8 cellular contexts compared by ENCODE assay signal in the genomic region with DNA sequence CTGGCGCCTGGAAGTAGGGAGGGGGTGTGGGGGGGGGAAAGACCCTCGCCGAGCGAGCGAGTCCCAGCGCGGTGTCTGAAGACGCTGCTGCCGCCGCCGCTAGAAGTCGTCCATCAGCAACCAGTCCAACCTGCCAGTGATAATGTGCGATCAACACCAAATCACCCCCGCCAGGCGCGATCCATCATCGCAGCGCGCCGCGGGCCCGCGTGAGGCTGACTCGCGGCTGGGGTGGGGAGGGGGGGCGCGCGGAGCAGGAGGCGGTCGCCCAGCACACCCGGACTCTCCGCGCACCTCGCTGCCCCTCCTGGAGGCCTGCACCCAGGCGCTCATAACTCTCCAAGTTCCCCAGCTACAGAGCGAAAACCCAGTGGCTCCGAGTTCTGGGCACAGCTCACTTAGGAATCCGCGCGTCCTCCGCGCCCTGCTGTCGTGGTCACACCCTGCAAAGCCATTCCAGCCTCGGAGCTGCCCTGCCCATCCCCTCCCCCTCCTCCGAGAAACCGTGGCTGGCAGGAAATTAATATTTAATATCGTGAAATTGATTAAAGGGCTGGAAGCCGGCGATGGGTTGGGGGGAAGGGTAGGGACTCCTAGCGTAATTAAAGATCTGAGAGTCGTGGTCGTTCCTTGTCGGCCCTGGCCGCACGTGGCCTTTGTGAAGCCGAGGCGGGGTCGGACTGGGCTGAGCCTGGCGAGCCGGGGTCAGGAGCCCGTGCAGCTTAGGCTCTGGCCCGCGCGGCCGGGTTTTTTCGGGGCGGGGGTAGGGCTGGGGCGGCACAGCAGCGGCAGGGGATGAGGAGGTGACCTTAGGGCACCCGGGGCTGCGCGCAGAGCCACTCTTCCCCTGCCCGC. TPM values are rescaled to one million over a fixed set of nuclear protein-coding genes. Genes with fewer than 3 reads are reported as not detected.
DNase-seq lines count a peak whose midpoint lies in the region; ATAC-seq and TF ChIP-seq lines count a peak whose summit lies in the region.
"Had no signal": no experiment of that assay in that cellular context is flagged by ENCODE, and none has a peak within 500 bp of the region (broad histone marks: within the 10 kb centered on the region; RNA-seq: fewer than 3 reads in every experiment).

No MANE protein-coding gene starts in this region.

- H3K14ac ChIP-seq in H9 (ENCODE audit: insufficient read depth, low read length): peak overlapping the region; percentile 82

- no peak overlapping the region for H4K5ac ChIP-seq in H9 (ENCODE audit: insufficient read length, low read depth, low read length)

- no peak overlapping the region for H2BK5ac ChIP-seq in H9 (ENCODE audit: insufficient read length, low read length)

- H3K18ac ChIP-seq in H9 (ENCODE audit: insufficient read length, low read depth, low read length): peak overlapping the region; percentile 69

- H3K56ac ChIP-seq in H9 (ENCODE audit: insufficient read length, low read depth, low read length): no peak overlapping the region

- peaks cover 39 to 44% of the 10 kb centered on the region in 2 experiments for H3K9me3 Mint-ChIP-seq in H9
- H3K9me3 Mint-ChIP-seq: activated T-helper 17 cell treated with anti-CD3 and anti-CD28 coated beads, Interleukin-2, amount 50 U/mL, for 72 hours had no signal

- H2AFZ ChIP-seq in H9 (ENCODE audit: low read length): no peak overlapping the region

- no peak overlapping the region for H2BK20ac ChIP-seq in H9 (ENCODE audit: low read depth, low read length, poor library complexity, severe bottlenecking)

- peaks cover 3% of the 10 kb centered on the region for H4K20me1 ChIP-seq in H9 (ENCODE audit: control insufficient read depth, insufficient read depth, insufficient read length)

- WGBS in H9 (ENCODE audit: extremely low coverage, insufficient read length, low lambda C conversion rate): no CpG with 5 or more reads among the region's 73 CpGs

- H3K27me3 Mint-ChIP-seq in H9 (ENCODE audit: low read depth) (peaks cover 49% of the 10 kb centered on the region), T-helper 17 cell (no peaks in the 10 kb centered on the region)
- H3K27me3 Mint-ChIP-seq: activated T-helper 17 cell treated with anti-CD3 and anti-CD28 coated beads, Interleukin-2, amount 50 U/mL, for 72 hours had no signal

- H2BK12ac ChIP-seq in H9 (ENCODE audit: insufficient read length, low read depth, low read length): no peak overlapping the region

- no peak overlapping the region for H2BK15ac ChIP-seq in H9 (ENCODE audit: low read depth, low read length)

- H3K23me2 ChIP-seq in H9 (ENCODE audit: insufficient read length, low read depth, low read length, poor library complexity, severe bottlenecking): peaks cover 45% of the 10 kb centered on the region

- H3K79me1 ChIP-seq in H9 (ENCODE audit: insufficient read depth, low read depth, low read length, poor library complexity, severe bottlenecking): no peaks in the 10 kb centered on the region

- H3K27ac Mint-ChIP-seq in H9 (peak overlapping the region in 1 of 3 experiments; percentile 87; a peak in 1 of 7 replicates), T-helper 17 cell (no peak overlapping the region)
- H3K27ac Mint-ChIP-seq: activated T-helper 17 cell treated with anti-CD3 and anti-CD28 coated beads, Interleukin-2, amount 50 U/mL, for 72 hours had no signal

- DNase-seq in H9: no peak
- no peak for DNase-seq in T-helper 17 cell
- DNase-seq in GM13976 (ENCODE audit: low spot score): no peak
- DNase-seq in GF-D8 (lab: John Stamatoyannopoulos, UW): no peak

- H3K27me3 ChIP-seq in H9 (ENCODE audit: insufficient read depth, low read length): peaks cover 25% of the 10 kb centered on the region; the same call in 1 of the 2 replicates

- no peak overlapping the region for H2AK5ac ChIP-seq in H9 (ENCODE audit: insufficient read length, low read length)

- peaks cover 22 to 24% of the 10 kb centered on the region in 2 experiments for H3K4me1 Mint-ChIP-seq in H9
- peaks cover 4% of the 10 kb centered on the region for H3K4me1 Mint-ChIP-seq in T-helper 17 cell
- H3K4me1 Mint-ChIP-seq: activated T-helper 17 cell treated with anti-CD3 and anti-CD28 coated beads, Interleukin-2, amount 50 U/mL, for 72 hours had no signal

- H3K4me3 ChIP-seq in iPS-11a (ENCODE audit: low read depth, low read length): peak overlapping the region; percentile 51
- peak overlapping the region; percentile 29 to 45 (median 38) for H3K4me3 ChIP-seq in skin epidermis

- no peak overlapping the region for H3K23ac ChIP-seq in H9 (ENCODE audit: insufficient read length, low read depth, low read length)

- H3K27ac ChIP-seq in H9 (ENCODE audit: insufficient read length, low read depth, low read length) (no peak overlapping the region), skin epidermis (peak overlapping the region in 8 of 21 experiments; percentile 28 to 64 (median 54))

- peak overlapping the region; percentile 86 for H3K4me2 ChIP-seq in H9 (ENCODE audit: insufficient read depth, insufficient read length, low read length)

- H3K36me3 Mint-ChIP-seq in H9 (ENCODE audit: insufficient read depth in 1 of 3, low read depth in 3 of 3): peaks cover 2 to 4% (median 4%) of the 10 kb centered on the region in 3 experiments; a peak in 5 of 7 replicates
- H3K36me3 Mint-ChIP-seq in T-helper 17 cell (ENCODE audit: low read depth): no peaks in the 10 kb centered on the region

- no peak for ATAC-seq in T-helper 17 cell
- ATAC-seq in GM19328 (IDR thresholded peaks at IDR 0.05; ENCODE audit: unreplicated experiment): no peak

- H4K8ac ChIP-seq in H9 (replicated peaks; ENCODE audit: insufficient read length, low read depth, low read length): no peak overlapping the region

- no peak overlapping the region for H4K91ac ChIP-seq in H9 (ENCODE audit: insufficient read length, low read depth, low read length)

- H3K9ac ChIP-seq in H9 (ENCODE audit: extremely low read depth, insufficient read length, low read length): peak overlapping the region; percentile 35

- H3T11ph ChIP-seq in H9 (ENCODE audit: low read length): no peak overlapping the region

- H3K4me3 Mint-ChIP-seq in H9 (peak overlapping the region; percentile 80 to 89), T-helper 17 cell (peak overlapping the region; percentile 43)

- TF ChIP-seq CTCF in H9 (conservative IDR thresholded peaks at IDR 0.05) (no peak), GM13976 (IDR thresholded peaks at IDR 0.05; ENCODE audit: borderline replicate concordance, control extremely low read depth, extremely low read depth, insufficient read depth, missing control alignments) (no peak)

- H3K79me2 ChIP-seq in H9 (ENCODE audit: insufficient read depth, low read length): no peaks in the 10 kb centered on the region; the same call in 1 of the 2 replicates

- in situ Hi-C loops in GM13976 (cut with MboI; ENCODE audit: low sequenced_read_pairs, unreplicated experiment): no loop called here

- no peak overlapping the region for H3K4ac ChIP-seq in H9 (ENCODE audit: low read depth, low read length)

- no peak overlapping the region for H2BK120ac ChIP-seq in H9 (ENCODE audit: low read depth, low read length, poor library complexity, severe bottlenecking)

- H3K4me1 ChIP-seq in H9 (ENCODE audit: insufficient read depth, low read length): no peaks in the 10 kb centered on the region; the same call in 1 of the 2 replicates

- H3K9me3 ChIP-seq in H9 (ENCODE audit: control insufficient read depth, low read depth, low read length): no peaks in the 10 kb centered on the region
- H3K9me3 ChIP-seq in T-helper 17 cell (ENCODE audit: control insufficient read depth, low read length, poor library complexity, severe bottlenecking): no peaks in the 10 kb centered on the region

RNA-seq across cellular contexts. Expression of a gene that starts 58.1 kb away (rescaled TPM):
- total RNA-seq in H9 (2021): 126 and 134 TPM in 2 replicates
- total RNA-seq in T-helper 17 cell: 10 to 100 TPM; 24.7 to 29.1 TPM
